Comparison of ENCODE assay signal across 1 cellular context in the genomic region with DNA sequence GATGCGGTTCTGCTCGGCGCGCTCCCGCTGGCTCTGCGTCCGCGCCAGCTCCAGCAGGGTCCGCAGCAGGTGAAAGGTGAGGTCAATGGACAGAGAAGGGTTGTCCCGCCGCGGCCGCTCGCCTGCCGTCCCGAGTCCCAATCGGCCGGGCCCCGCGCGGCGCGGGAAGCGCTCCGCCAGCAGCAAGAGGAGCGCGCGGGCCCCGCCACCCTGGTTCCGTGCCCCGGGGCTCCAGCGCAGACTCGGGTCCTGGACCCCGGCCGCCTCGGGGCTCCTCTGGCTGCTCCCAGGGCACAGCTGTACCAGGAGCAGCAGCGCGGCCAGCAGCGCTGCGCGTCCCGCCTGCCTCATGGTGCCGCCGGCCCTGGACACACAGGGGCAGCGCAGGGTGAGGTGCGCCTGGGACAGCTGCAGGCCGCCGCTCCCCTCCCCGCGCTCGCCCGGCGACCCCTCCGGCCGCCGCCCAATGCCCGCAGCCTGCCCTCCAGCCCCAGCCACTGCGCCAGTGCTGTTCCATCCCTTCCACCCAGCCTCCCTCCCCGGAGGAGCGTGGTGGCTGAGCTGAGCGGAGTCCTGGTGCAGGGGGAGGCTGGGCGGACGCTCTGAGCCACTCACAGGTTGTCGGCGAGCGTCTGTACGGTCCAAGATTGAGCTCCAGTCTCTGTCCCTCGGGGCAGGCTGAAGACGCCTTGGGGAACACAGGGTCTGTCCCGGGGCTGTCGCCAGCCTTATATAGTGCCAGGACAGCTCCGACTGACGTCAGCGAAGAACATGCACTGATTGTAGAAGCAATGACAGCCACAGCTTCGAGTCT.
TF ChIP-seq lines count a peak whose summit lies in the region.

No MANE protein-coding gene starts in this region.

TF ChIP-seq in HepG2, 621 proteins besides CTCF, POLR2A, EP300 and RAD21:
- no peak for TF ChIP-seq IRX3 (CRISPR knock-in tag; IDR thresholded peaks at IDR 0.05; ENCODE audit: borderline replicate concordance, low read depth)
- no peak for TF ChIP-seq ZNF720 (CRISPR knock-in tag; IDR thresholded peaks at IDR 0.05)
- peak; percentile 58 for TF ChIP-seq AGO2 (optimal IDR thresholded peaks at IDR 0.05; ENCODE audit: low read depth, low read length)
- no peak for TF ChIP-seq ZNF577 (CRISPR knock-in tag; IDR thresholded peaks at IDR 0.05; ENCODE audit: borderline replicate concordance, low read depth)
- 0 out of 2 replicates have a peak, but pooled peaks have one; percentile 25 for TF ChIP-seq RBFOX2 (IDR thresholded peaks at IDR 0.05; ENCODE audit: low read depth, low read length)
